Comparison of ENCODE assay signal across 34 cellular contexts in genomic region chr9:131048332-131048731, GRCh38. TPM values are rescaled to one million over a fixed set of nuclear protein-coding genes. Genes with fewer than 3 reads are reported as not detected.
"Had no signal": no experiment of that assay in that cellular context is flagged by ENCODE, and none has a peak within 500 bp of the region (broad histone marks: within the 10 kb centered on the region; RNA-seq: fewer than 3 reads in every experiment).

No MANE protein-coding gene starts in this region.

- H3K4me1 ChIP-seq: SJSA1 had no signal

- H3K36me3 Mint-ChIP-seq: activated CD4-positive, alpha-beta memory T cell treated with anti-CD3 and anti-CD28 coated beads for 36 hours; activated naive CD4-positive, alpha-beta T cell treated with anti-CD3 and anti-CD28 coated beads, Interleukin-2, amount 10 ng/mL, durations not matched to agents 7 days and 5 days; activated naive CD8-positive, alpha-beta T cell; brain had no signal

- DNase-seq: activated B cell treated with CpG ODN at 0.5 μM for 24 hours; activated CD4-positive, alpha-beta memory T cell treated with anti-CD3 and anti-CD28 coated beads for 36 hours; activated CD4-positive, alpha-beta T cell treated with anti-CD3 and anti-CD28 coated beads for 4 hours; activated CD4-positive, alpha-beta T cell treated with anti-CD3 and anti-CD28 coated beads, Interleukin-2, amount 50 U/mL, for 1 hour; activated CD4-positive, CD25-positive, alpha-beta regulatory T cell treated with anti-CD3 and anti-CD28 coated beads, Interleukin-2, amount 50 U/mL, for 72 hours; activated CD8-positive, alpha-beta memory T cell treated with anti-CD3 and anti-CD28 coated beads, Interleukin-2, amount 50 U/mL, for 4 hours; activated effector memory CD4-positive, alpha-beta T cell treated with Interleukin-2 at 50 U/mL for 16 hours; activated naive CD4-positive, alpha-beta T cell treated with anti-CD3 and anti-CD28 coated beads, Interleukin-2, amount 10 ng/mL, durations not matched to agents 7 days and 5 days; activated naive CD8-positive, alpha-beta T cell treated with anti-CD3 and anti-CD28 coated beads, Interleukin-2, amount 50 U/mL, for 24 hours; activated T-cell treated with anti-CD3 and anti-CD28 coated beads for 4 hours; activated T-cell treated with anti-CD3 and anti-CD28 coated beads, Interleukin-2, amount 50 U/mL, for 4 hours; anterior cingulate cortex; caudate nucleus; NCI-H1105; NCI-H1417 treated with DMSO at 0.1 percent for 48 hours; NCI-H1930; NCI-H2081 treated with DMSO at 0.1 percent for 48 hours; NCI-H345; NCI-H524 treated with DMSO at 0.1 percent for 48 hours; SHP77 treated with DMSO at 0.1 percent for 48 hours; SK-N-SH; SW 1271; T-helper 1 cell; T-helper 2 cell; T-helper 9 cell had no signal

- H3K4me1 Mint-ChIP-seq: brain had no signal

- FAIRE-seq: bronchial epithelial cell had no signal

- H3K27ac Mint-ChIP-seq: activated B cell treated with CpG ODN at 0.5 μM for 24 hours; activated CD4-positive, alpha-beta memory T cell treated with anti-CD3 and anti-CD28 coated beads for 36 hours; activated naive CD4-positive, alpha-beta T cell treated with anti-CD3 and anti-CD28 coated beads, Interleukin-2, amount 10 ng/mL, durations not matched to agents 7 days and 5 days; activated naive CD8-positive, alpha-beta T cell; activated naive CD8-positive, alpha-beta T cell treated with anti-CD3 and anti-CD28 coated beads, Interleukin-2, amount 50 U/mL, for 24 hours had no signal

- H3K9me3 ChIP-seq: SJSA1, SK-N-SH had no signal

- H3K9ac ChIP-seq: KMS-11, SK-N-SH had no signal

- H3K27ac ChIP-seq: KMS-11, SJSA1, VCaP had no signal

- ATAC-seq: activated naive CD8-positive, alpha-beta T cell treated with anti-CD3 and anti-CD28 coated beads, Interleukin-2, amount 50 U/mL, for 24 hours; activated T-cell treated with anti-CD3 and anti-CD28 coated beads, Interleukin-2, amount 50 U/mL, for 4 hours; Panc1 had no signal

- H3K4me3 ChIP-seq: SJSA1 had no signal

- H3K9me3 Mint-ChIP-seq: activated B cell treated with CpG ODN at 0.5 μM for 24 hours; activated CD4-positive, alpha-beta memory T cell treated with anti-CD3 and anti-CD28 coated beads for 36 hours; activated naive CD4-positive, alpha-beta T cell treated with anti-CD3 and anti-CD28 coated beads, Interleukin-2, amount 10 ng/mL, durations not matched to agents 7 days and 5 days; activated naive CD8-positive, alpha-beta T cell treated with anti-CD3 and anti-CD28 coated beads, Interleukin-2, amount 50 U/mL, for 24 hours; activated T-cell treated with anti-CD3 and anti-CD28 coated beads, Interleukin-2, amount 50 U/mL, for 4 hours had no signal

- H3K36me3 ChIP-seq: SJSA1 had no signal

- H3K4me2 ChIP-seq: KMS-11, SK-N-SH had no signal

- H3K4me3 Mint-ChIP-seq: activated B cell treated with CpG ODN at 0.5 μM for 24 hours; activated CD4-positive, alpha-beta memory T cell treated with anti-CD3 and anti-CD28 coated beads for 36 hours; activated naive CD4-positive, alpha-beta T cell treated with anti-CD3 and anti-CD28 coated beads, Interleukin-2, amount 10 ng/mL, durations not matched to agents 7 days and 5 days; activated naive CD8-positive, alpha-beta T cell; activated naive CD8-positive, alpha-beta T cell treated with anti-CD3 and anti-CD28 coated beads, Interleukin-2, amount 50 U/mL, for 24 hours; activated T-cell treated with anti-CD3 and anti-CD28 coated beads, Interleukin-2, amount 50 U/mL, for 4 hours; brain had no signal

RNA-seq across cellular contexts. Expression of gene LAMC3, which starts 39.4 kb away (rescaled TPM):
- total RNA-seq: activated B cell treated with CpG ODN at 0.5 μM for 24 hours, bronchial epithelial cell, M059J, RPMI7951, SJSA1 had no signal

RNA-seq across cellular contexts. Expression of gene AIF1L, which starts 48.0 kb away (rescaled TPM):
- total RNA-seq: activated B cell treated with CpG ODN at 0.5 μM for 24 hours had no signal
